10 cellular contexts compared by ENCODE assay signal in genomic region chr1:228737613-228738012, GRCh38. TPM values are rescaled to one million over a fixed set of nuclear protein-coding genes. Genes with fewer than 3 reads are reported as not detected.
A peak's percentile ranks its signal among the peaks of the same experiment; 100 is the strongest.
DNase-seq lines count a peak whose midpoint lies in the region; ATAC-seq and TF ChIP-seq lines count a peak whose summit lies in the region.
"Had no signal": no experiment of that assay in that cellular context is flagged by ENCODE, and none has a peak within 500 bp of the region (broad histone marks: within the 10 kb centered on the region; RNA-seq: fewer than 3 reads in every experiment).

No MANE protein-coding gene starts in this region.

- TF ChIP-seq POLR2A in esophagus muscularis mucosa (IDR thresholded peaks at IDR 0.05; ENCODE audit: low read depth) = no peak

- ATAC-seq in activated CD8-positive, alpha-beta T cell treated with anti-CD3 and anti-CD28 coated beads, Interleukin-2, amount 10 ng/mL, durations not matched to agents 7 days and 5 days = no peak
- no peak for ATAC-seq in activated CD8-positive, alpha-beta T cell treated with anti-CD3 and anti-CD28 coated beads for 36 hours

- H3K4me3 Mint-ChIP-seq in activated CD8-positive, alpha-beta T cell treated with anti-CD3 and anti-CD28 coated beads, Interleukin-2, amount 10 ng/mL, durations not matched to agents 7 days and 5 days = peak overlapping the region; percentile 38
- H3K4me3 Mint-ChIP-seq in activated CD8-positive, alpha-beta T cell treated with anti-CD3 and anti-CD28 coated beads for 36 hours = no peak overlapping the region

- H3K4me3 ChIP-seq in esophagus muscularis mucosa (peak overlapping the region; percentile 89 to 97 (median 96)), neuron (ENCODE audit: low read length) (peak overlapping the region; percentile 85), tibial artery (peak overlapping the region; percentile 96 to 97)

- H2AFZ ChIP-seq in neuron (ENCODE audit: low read depth, low read length) = no peak overlapping the region

- peaks cover 9% of the 10 kb centered on the region for H3K27me3 Mint-ChIP-seq in activated CD8-positive, alpha-beta T cell treated with anti-CD3 and anti-CD28 coated beads, Interleukin-2, amount 10 ng/mL, durations not matched to agents 7 days and 5 days (ENCODE audit: low read depth)
- peaks cover 4% of the 10 kb centered on the region for H3K27me3 Mint-ChIP-seq in activated CD8-positive, alpha-beta T cell treated with anti-CD3 and anti-CD28 coated beads for 36 hours

- H3K9me3 ChIP-seq in esophagus muscularis mucosa (no peaks in the 10 kb centered on the region), neuron (ENCODE audit: low read length) (no peaks in the 10 kb centered on the region), tibial artery (no peaks in the 10 kb centered on the region)

- TF ChIP-seq CTCF in activated CD8-positive, alpha-beta T cell treated with anti-CD3 and anti-CD28 coated beads for 36 hours (IDR thresholded peaks at IDR 0.05) = no peak
- TF ChIP-seq CTCF in esophagus muscularis mucosa (IDR thresholded peaks at IDR 0.05) (no peak), tibial artery (IDR thresholded peaks at IDR 0.05) (no peak)

- CTCF ChIA-PET in activated CD8-positive, alpha-beta T cell treated with anti-CD3 and anti-CD28 coated beads, Interleukin-2, amount 10 ng/mL, durations not matched to agents 7 days and 5 days (lab: Charles Lee) = interaction anchor here (0.6 to 7.9 kb wide), 8 partner anchors 11 to 1370 kb away, joined by 3 to 68 read pairs (median 5); no protein-coding TSS in a partner anchor
- CTCF ChIA-PET in activated CD8-positive, alpha-beta T cell treated with anti-CD3 and anti-CD28 coated beads for 36 hours (lab: Charles Lee) = interaction anchor here (0.8 kb wide), 1 partner anchor 489 kb away, joined by 4 read pairs; no protein-coding TSS in a partner anchor

- H3K4me1 ChIP-seq in esophagus muscularis mucosa = peaks cover 15 to 60% (median 54%) of the 10 kb centered on the region in 4 donors
- peaks cover 31% of the 10 kb centered on the region for H3K4me1 ChIP-seq in neuron (ENCODE audit: insufficient read depth, low read length)
- H3K4me1 ChIP-seq in tibial artery = peaks cover 0 to 49% (median 26%) of the 10 kb centered on the region in 4 donors

- H3K36me3 Mint-ChIP-seq in activated CD8-positive, alpha-beta T cell treated with anti-CD3 and anti-CD28 coated beads, Interleukin-2, amount 10 ng/mL, durations not matched to agents 7 days and 5 days (ENCODE audit: low read depth) = peaks cover 38% of the 10 kb centered on the region
- no peaks in the 10 kb centered on the region for H3K36me3 Mint-ChIP-seq in activated CD8-positive, alpha-beta T cell treated with anti-CD3 and anti-CD28 coated beads for 36 hours (ENCODE audit: low read depth)

- TF ChIP-seq EP300 in esophagus muscularis mucosa (IDR thresholded peaks at IDR 0.05) = no peak

- whole genome bisulfite sequencing in esophagus muscularis mucosa = 47% methylated on average over 8 of the region's 8 CpGs

- POLR2A ChIA-PET in activated CD8-positive, alpha-beta T cell treated with anti-CD3 and anti-CD28 coated beads, Interleukin-2, amount 10 ng/mL, durations not matched to agents 7 days and 5 days (lab: Charles Lee) = no interaction called here
- POLR2A ChIA-PET in activated CD8-positive, alpha-beta T cell treated with anti-CD3 and anti-CD28 coated beads for 36 hours (lab: Charles Lee) = interaction anchor here (0.7 kb wide), 1 partner anchor 221 kb away, joined by 3 read pairs; no protein-coding TSS in a partner anchor

- no peak for DNase-seq in activated CD8-positive, alpha-beta T cell treated with anti-CD3 and anti-CD28 coated beads, Interleukin-2, amount 10 ng/mL, durations not matched to agents 7 days and 5 days
- DNase-seq in activated CD8-positive, alpha-beta T cell treated with anti-CD3 and anti-CD28 coated beads for 36 hours = no peak
- DNase-seq in esophagus muscularis mucosa (ENCODE audit: extremely low spot score) (no peak), tibial artery (no peak), NCI-H1092 (lab: John Stamatoyannopoulos, UW) (no peak), DMS53 (lab: John Stamatoyannopoulos, UW) (no peak), glomerular visceral epithelial cell (ENCODE audit: extremely low spot score) (no peak)
- DNase-seq: effector CD8-positive, alpha-beta T cell; NCI-H1930 had no signal

- intact Hi-C loops in activated CD8-positive, alpha-beta T cell treated with anti-CD3 and anti-CD28 coated beads for 36 hours (cut with micrococcal nuclease) = no loop called here
- intact Hi-C loops in esophagus muscularis mucosa (cut with DNase I) (loop anchor here (5.0 to 10.0 kb wide), 5 partner anchors 60 to 517 kb away; no protein-coding TSS in a partner anchor), tibial artery (cut with DNase I; ENCODE audit: low total_unique reads) (loop anchor here (5.0 to 10.0 kb wide), 3 partner anchors 73 to 495 kb away; no protein-coding TSS in a partner anchor)

- no peaks in the 10 kb centered on the region for H3K27me3 ChIP-seq in esophagus muscularis mucosa
- peaks cover 11% of the 10 kb centered on the region for H3K27me3 ChIP-seq in neuron (ENCODE audit: insufficient read depth, low read length)
- no peaks in the 10 kb centered on the region for H3K27me3 ChIP-seq in tibial artery

- H3K9me3 Mint-ChIP-seq in activated CD8-positive, alpha-beta T cell treated with anti-CD3 and anti-CD28 coated beads, Interleukin-2, amount 10 ng/mL, durations not matched to agents 7 days and 5 days (ENCODE audit: insufficient read depth) = no peaks in the 10 kb centered on the region
- H3K9me3 Mint-ChIP-seq in activated CD8-positive, alpha-beta T cell treated with anti-CD3 and anti-CD28 coated beads for 36 hours = no peaks in the 10 kb centered on the region

- H3K36me3 ChIP-seq in esophagus muscularis mucosa (peaks cover 0 to 32% (median 4%) of the 10 kb centered on the region in 4 donors), neuron (ENCODE audit: insufficient read depth, low read length) (peaks cover 6% of the 10 kb centered on the region), tibial artery (peaks cover 20 to 30% (median 27%) of the 10 kb centered on the region in 3 donors)

- H3K27ac Mint-ChIP-seq in activated CD8-positive, alpha-beta T cell treated with anti-CD3 and anti-CD28 coated beads, Interleukin-2, amount 10 ng/mL, durations not matched to agents 7 days and 5 days = no peak overlapping the region
- H3K27ac Mint-ChIP-seq in activated CD8-positive, alpha-beta T cell treated with anti-CD3 and anti-CD28 coated beads for 36 hours = no peak overlapping the region

- peaks cover 31% of the 10 kb centered on the region for H3K4me1 Mint-ChIP-seq in activated CD8-positive, alpha-beta T cell treated with anti-CD3 and anti-CD28 coated beads, Interleukin-2, amount 10 ng/mL, durations not matched to agents 7 days and 5 days (ENCODE audit: low read depth)
- H3K4me1 Mint-ChIP-seq in activated CD8-positive, alpha-beta T cell treated with anti-CD3 and anti-CD28 coated beads for 36 hours (ENCODE audit: low read depth) = peaks cover 5% of the 10 kb centered on the region

- H3K27ac ChIP-seq in esophagus muscularis mucosa (replicated peaks in 1 of 4) (peak overlapping the region; percentile 90 to 95 (median 92)), tibial artery (peak overlapping the region; percentile 89 to 95)

RNA-seq across cellular contexts. Expression of gene RHOU, which starts 2.3 kb away (rescaled TPM):
- total RNA-seq in activated CD8-positive, alpha-beta T cell treated with anti-CD3 and anti-CD28 coated beads, Interleukin-2, amount 10 ng/mL, durations not matched to agents 7 days and 5 days = 1 to 10 TPM; 9.5 to 9.7 TPM
- total RNA-seq in activated CD8-positive, alpha-beta T cell treated with anti-CD3 and anti-CD28 coated beads for 36 hours = 1 to 10 TPM; 1.2 TPM
- 10 to 100 TPM; 24.1 to 36.0 (median 26.0) TPM for total RNA-seq in esophagus muscularis mucosa

Comparison
In these comparisons a context has a peak if more than half of its experiments do, and no peak if none do; other contexts are left out.
1. RNA of gene RHOU, which starts 2.3 kb away (total RNA-seq): 24.1 to 36.0 TPM in esophagus muscularis mucosa and 9.5 to 9.7 TPM in activated CD8-positive, alpha-beta T cell treated with anti-CD3 and anti-CD28 coated beads, Interleukin-2, amount 10 ng/mL, durations not matched to agents 7 days and 5 days; 1.2 TPM in activated CD8-positive, alpha-beta T cell treated with anti-CD3 and anti-CD28 coated beads for 36 hours; every median in the first group is over 4 times any median in the second.
2. Peak in every context shown above with its lines, with median percentiles within 50 percentile points of each other: H3K4me3 ChIP-seq.